In the genomic region with DNA sequence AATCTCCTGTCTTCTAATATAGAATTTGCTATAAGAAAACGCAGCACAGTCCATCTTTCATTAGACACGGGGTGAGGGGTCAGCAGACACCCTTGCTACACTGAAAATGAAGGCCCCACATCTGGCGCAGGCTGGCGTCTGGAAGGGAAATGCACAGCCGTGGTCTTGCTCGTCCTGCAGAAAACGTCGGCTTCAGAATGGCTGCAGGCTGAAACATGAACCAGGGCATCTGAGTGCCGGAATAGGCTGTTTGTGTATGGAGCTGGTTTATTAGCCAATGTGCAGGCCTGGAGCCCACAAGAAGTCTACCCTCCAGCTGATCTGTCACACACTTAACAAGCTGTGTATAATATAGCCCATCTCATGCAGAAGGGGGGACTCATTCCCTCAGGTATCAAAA, we compare ENCODE assay signal across 22 cellular contexts.
DNase-seq lines count a peak whose midpoint lies in the region; TF ChIP-seq lines count a peak whose summit lies in the region.
"Had no signal": no experiment of that assay in that cellular context is flagged by ENCODE, and none has a peak within 500 bp of the region (broad histone marks: within the 10 kb centered on the region; RNA-seq: fewer than 3 reads in every experiment).

No MANE protein-coding gene starts in this region.

- TF ChIP-seq POLR2A in thyroid gland (IDR thresholded peaks at IDR 0.05) = no peak

- H3K9ac ChIP-seq in muscle layer of colon (ENCODE audit: low read length) = no peak overlapping the region

- intact Hi-C loops in thyroid gland (cut with DNase I) = loop anchor here (10.0 kb wide), 1 partner anchor 1376 kb away; the partner anchor contains the start of gene RNF144A

- H3K4me1 ChIP-seq in muscle layer of colon (ENCODE audit: insufficient read depth, low read length) (peaks cover 29% of the 10 kb centered on the region), thyroid gland (peaks cover 16 to 25% of the 10 kb centered on the region in 2 donors)
- H3K4me1 ChIP-seq: right atrium auricular region had no signal

- H3K27me3 ChIP-seq in muscle layer of colon (ENCODE audit: control insufficient read depth in 1 of 2, insufficient read depth in 2 of 2, low read length in 2 of 2) (no peaks in the 10 kb centered on the region), thyroid gland (no peaks in the 10 kb centered on the region), H7 (ENCODE audit: control insufficient read depth, insufficient read depth, low read length) (no peaks in the 10 kb centered on the region)
- H3K27me3 ChIP-seq: right atrium auricular region had no signal

- H3K27ac ChIP-seq in muscle layer of colon (ENCODE audit: low read depth, low read length) (peak overlapping the region; percentile 35), thyroid gland (peak overlapping the region; percentile 56 to 87 (median 81))
- H3K27ac ChIP-seq: right atrium auricular region, thoracic aorta had no signal

- no peaks in the 10 kb centered on the region for H3K36me3 ChIP-seq in muscle layer of colon (ENCODE audit: insufficient read depth, low read length)
- H3K36me3 ChIP-seq in thyroid gland = no peaks in the 10 kb centered on the region
- no peaks in the 10 kb centered on the region for H3K36me3 ChIP-seq in H7 (replicated peaks; ENCODE audit: control insufficient read depth, insufficient read depth, low read length)
- H3K36me3 ChIP-seq: right atrium auricular region, thoracic aorta had no signal

- peak; percentile 8 for DNase-seq in NCI-H2227 (lab: John Stamatoyannopoulos, UW; ENCODE audit: unreplicated experiment)
- peak; percentile 90 for DNase-seq in SK-N-DZ (ENCODE audit: low spot score)
- peak in 1 of 2 donors; percentile 13 for DNase-seq in thyroid gland
- DNase-seq in dermis blood vessel endothelial cell = no peak
- no peak for DNase-seq in H7
- DNase-seq in NCI-H128 (lab: John Stamatoyannopoulos, UW; ENCODE audit: unreplicated experiment) = no peak
- DNase-seq: activated CD4-positive, alpha-beta T cell treated with anti-CD3 and anti-CD28 coated beads, Interleukin-2, amount 10 ng/mL, durations not matched to agents 7 days and 5 days; activated naive CD4-positive, alpha-beta T cell treated with anti-CD3 and anti-CD28 coated beads, Interleukin-2, amount 50 U/mL, for 16 hours; activated T-cell treated with anti-CD3 and anti-CD28 coated beads, Interleukin-2, amount 50 U/mL, for 72 hours; anterior cingulate cortex; CD4-positive, alpha-beta T cell; HFFc6; NCI-H1048; NCI-H2081 treated with DMSO at 0.1 percent for 48 hours; NCI-H69; RPMI8226; stimulated activated CD4-positive, alpha-beta T cell treated with anti-CD3 and anti-CD28 coated beads, Interleukin-4, amount 100 ng/mL, for 24 hours; stimulated activated naive CD4-positive, alpha-beta T cell; T1000 had no signal

- no peaks in the 10 kb centered on the region for H3K9me3 ChIP-seq in muscle layer of colon (ENCODE audit: low read length)
- no peaks in the 10 kb centered on the region for H3K9me3 ChIP-seq in thyroid gland
- H3K9me3 ChIP-seq: right atrium auricular region, thoracic aorta had no signal

- TF ChIP-seq CTCF in thyroid gland (IDR thresholded peaks at IDR 0.05) = no peak

- 63 to 77% methylated on average over 5 to 9 of the region's 9 CpGs for WGBS in thyroid gland, 2 donors

- H3K4me3 ChIP-seq in muscle layer of colon (ENCODE audit: low read depth in 1 of 2, low read length in 2 of 2) (no peak overlapping the region), thyroid gland (replicated peaks in 1 of 3) (no peak overlapping the region), H7 (ENCODE audit: insufficient read depth, low read depth, low read length) (no peak overlapping the region)
- H3K4me3 ChIP-seq: right atrium auricular region, thoracic aorta had no signal

Comparison
In these comparisons a context has a peak if more than half of its experiments do, and no peak if none do; other contexts are left out.
1. DNase-seq: peak in NCI-H2227 (single experiment) and SK-N-DZ (single experiment); none in dermis blood vessel endothelial cell (single experiment), H7 (single experiment) and NCI-H128 (single experiment).